Comparison of ENCODE assay signal across 19 cellular contexts in genomic region chr13:77124423-77124822, GRCh38.
DNase-seq lines count a peak whose midpoint lies in the region; ATAC-seq, FAIRE-seq and TF ChIP-seq lines count a peak whose summit lies in the region.
"Had no signal": no experiment of that assay in that cellular context is flagged by ENCODE, and none has a peak within 500 bp of the region (broad histone marks: within the 10 kb centered on the region; RNA-seq: fewer than 3 reads in every experiment).

No MANE protein-coding gene starts in this region.

- no peaks in the 10 kb centered on the region for H3K9me3 Mint-ChIP-seq in CD4-positive, CD25-positive, alpha-beta regulatory T cell
- H3K9me3 Mint-ChIP-seq in CD14-positive monocyte = no peaks in the 10 kb centered on the region
- no peaks in the 10 kb centered on the region for H3K9me3 Mint-ChIP-seq in activated CD4-positive, alpha-beta T cell treated with anti-CD3 and anti-CD28 coated beads, Interleukin-2, amount 10 ng/mL, durations not matched to agents 7 days and 5 days
- H3K9me3 Mint-ChIP-seq: CD8-positive, alpha-beta T cell; H9 had no signal

- peaks cover 4 to 5% (median 5%) of the 10 kb centered on the region in 4 donors for H3K4me1 Mint-ChIP-seq in CD4-positive, CD25-positive, alpha-beta regulatory T cell
- H3K4me1 Mint-ChIP-seq in CD14-positive monocyte = no peaks in the 10 kb centered on the region
- peaks cover 4% of the 10 kb centered on the region for H3K4me1 Mint-ChIP-seq in activated CD4-positive, alpha-beta T cell treated with anti-CD3 and anti-CD28 coated beads, Interleukin-2, amount 10 ng/mL, durations not matched to agents 7 days and 5 days

- no peaks in the 10 kb centered on the region for H3K27me3 ChIP-seq in CD4-positive, CD25-positive, alpha-beta regulatory T cell (ENCODE audit: control insufficient read depth, insufficient read depth, low read length)
- H3K27me3 ChIP-seq in K562 (ENCODE audit: control insufficient read depth in 2 of 2, insufficient read depth in 2 of 2, low read length in 2 of 2) = no peaks in the 10 kb centered on the region

- ATAC-seq in CD4-positive, CD25-positive, alpha-beta regulatory T cell (ENCODE audit: low read depth in 2 of 2) = no peak
- ATAC-seq in K562 (no peak), GM18873 (IDR thresholded peaks at IDR 0.05; ENCODE audit: low FRiP score, unreplicated experiment) (no peak)
- ATAC-seq: A549; CD8-positive, alpha-beta T cell; HepG2 had no signal

- H3K4me3 ChIP-seq in CD4-positive, CD25-positive, alpha-beta regulatory T cell (ENCODE audit: low read depth, low read length) = no peak overlapping the region
- H3K4me3 ChIP-seq in K562 = no peak overlapping the region
- no peak overlapping the region for H3K4me3 ChIP-seq in fibroblast of villous mesenchyme (ENCODE audit: low read depth, low read length)
- H3K4me3 ChIP-seq: A549 had no signal

- in situ Hi-C loops in K562 (cut with MboI) = no loop called here

- peaks cover 33% of the 10 kb centered on the region for H3K36me3 Mint-ChIP-seq in CD4-positive, CD25-positive, alpha-beta regulatory T cell
- peaks cover 46 to 55% of the 10 kb centered on the region in 2 donors for H3K36me3 Mint-ChIP-seq in CD14-positive monocyte
- H3K36me3 Mint-ChIP-seq in activated CD4-positive, alpha-beta T cell treated with anti-CD3 and anti-CD28 coated beads, Interleukin-2, amount 10 ng/mL, durations not matched to agents 7 days and 5 days (ENCODE audit: low read depth) = peaks cover 17% of the 10 kb centered on the region

- no TSS peak for BruUV-seq in K562 (replicated peaks; lab: Mats Ljungman, UMichigan)

- H3K4me3 Mint-ChIP-seq in CD4-positive, CD25-positive, alpha-beta regulatory T cell = no peak overlapping the region
- no peak overlapping the region for H3K4me3 Mint-ChIP-seq in CD14-positive monocyte
- no peak overlapping the region for H3K4me3 Mint-ChIP-seq in activated CD4-positive, alpha-beta T cell treated with anti-CD3 and anti-CD28 coated beads, Interleukin-2, amount 10 ng/mL, durations not matched to agents 7 days and 5 days
- H3K4me3 Mint-ChIP-seq: CD8-positive, alpha-beta T cell; H9 had no signal

- H3K9me3 ChIP-seq in CD4-positive, CD25-positive, alpha-beta regulatory T cell (ENCODE audit: control insufficient read depth in 2 of 2, low read length in 2 of 2) = no peaks in the 10 kb centered on the region
- H3K9me3 ChIP-seq in K562 (replicated peaks; ENCODE audit: control insufficient read depth, insufficient read depth, low read depth, low read length) = no peaks in the 10 kb centered on the region
- H3K9me3 ChIP-seq: A549 had no signal

- no peaks in the 10 kb centered on the region for H3K27me3 Mint-ChIP-seq in CD4-positive, CD25-positive, alpha-beta regulatory T cell
- H3K27me3 Mint-ChIP-seq in CD14-positive monocyte (ENCODE audit: low read depth in 3 of 3) = no peaks in the 10 kb centered on the region
- no peaks in the 10 kb centered on the region for H3K27me3 Mint-ChIP-seq in activated CD4-positive, alpha-beta T cell treated with anti-CD3 and anti-CD28 coated beads, Interleukin-2, amount 10 ng/mL, durations not matched to agents 7 days and 5 days

- intact Hi-C loops in K562 (cut with micrococcal nuclease) (no loop called here), CD14-positive monocyte (cut with micrococcal nuclease) (no loop called here)

- no peaks in the 10 kb centered on the region for H3K79me2 ChIP-seq in K562 (ENCODE audit: control insufficient read depth, insufficient read depth, low read length)

- H3K9me1 ChIP-seq in K562 (ENCODE audit: control insufficient read depth, insufficient read depth, low read length) = no peaks in the 10 kb centered on the region

- H2AFZ ChIP-seq in K562 (ENCODE audit: low read depth, low read length) = no peak overlapping the region

- WGBS in K562 (ENCODE audit: insufficient coverage, low coverage, missing lambda C conversion rate) = 100% methylated on average over 1 of the region's 1 CpG

- CTCF ChIA-PET in K562 (lab: Yijun Ruan, JAX; ENCODE audit: low intra/inter-chr PET ratio) = no interaction called here
- CTCF ChIA-PET in activated CD4-positive, alpha-beta T cell treated with anti-CD3 and anti-CD28 coated beads, Interleukin-2, amount 10 ng/mL, durations not matched to agents 7 days and 5 days (lab: Charles Lee) = no interaction called here

- no peak for TF ChIP-seq RAD21 in K562 (CRISPR knock-in tag; conservative IDR thresholded peaks at IDR 0.05 in 1 of 2, IDR thresholded peaks at IDR 0.05 in 1 of 2)

- no peaks in the 10 kb centered on the region for H3K4me1 ChIP-seq in CD4-positive, CD25-positive, alpha-beta regulatory T cell (ENCODE audit: control insufficient read depth, insufficient read depth, low read length, poor library complexity, severe bottlenecking)
- no peaks in the 10 kb centered on the region for H3K4me1 ChIP-seq in K562 (replicated peaks in 1 of 2; ENCODE audit: control insufficient read depth in 2 of 2, insufficient read depth in 2 of 2, low read length in 2 of 2)
- H3K4me1 ChIP-seq: A549 had no signal

- no peak for TF ChIP-seq EP300 in K562 (IDR thresholded peaks at IDR 0.05; ENCODE audit: low read length)

- peaks cover 58% of the 10 kb centered on the region for H3K36me3 ChIP-seq in CD4-positive, CD25-positive, alpha-beta regulatory T cell (ENCODE audit: control insufficient read depth, insufficient read depth, low read length)
- peaks cover 18% of the 10 kb centered on the region; the same call in 2 of the 3 replicates for H3K36me3 ChIP-seq in K562 (ENCODE audit: control insufficient read depth, insufficient read depth, low read length)

- POLR2A ChIA-PET in K562 (lab: Yijun Ruan, JAX) = no interaction called here
- POLR2A ChIA-PET in activated CD4-positive, alpha-beta T cell treated with anti-CD3 and anti-CD28 coated beads, Interleukin-2, amount 10 ng/mL, durations not matched to agents 7 days and 5 days (lab: Charles Lee) = no interaction called here

- peak; percentile 6 for FAIRE-seq in K562 (lab: Jason Lieb, UNC)
- FAIRE-seq: A549, GM19239, H1, HepG2 had no signal

- no peak overlapping the region for H3K27ac ChIP-seq in CD4-positive, CD25-positive, alpha-beta regulatory T cell (ENCODE audit: insufficient read depth, low read length, poor library complexity, severe bottlenecking)
- no peak overlapping the region for H3K27ac ChIP-seq in K562 (ENCODE audit: extremely low read depth, low read depth, low read length)
- H3K27ac ChIP-seq: 22Rv1, A549, C4-2B had no signal

- no peaks in the 10 kb centered on the region for H4K20me1 ChIP-seq in K562 (replicated peaks; ENCODE audit: control insufficient read depth, insufficient read depth, low read length)

- H3K27ac Mint-ChIP-seq in CD4-positive, CD25-positive, alpha-beta regulatory T cell = peak overlapping the region in 2 of 3 donors; percentile 42 to 44
- H3K27ac Mint-ChIP-seq in CD14-positive monocyte = no peak overlapping the region
- no peak overlapping the region for H3K27ac Mint-ChIP-seq in activated CD4-positive, alpha-beta T cell treated with anti-CD3 and anti-CD28 coated beads, Interleukin-2, amount 10 ng/mL, durations not matched to agents 7 days and 5 days
- H3K27ac Mint-ChIP-seq: CD8-positive, alpha-beta T cell had no signal

- DNase-seq in CD4-positive, CD25-positive, alpha-beta regulatory T cell = no peak
- DNase-seq in K562 (ENCODE audit: extremely low read depth in 1 of 4, low spot score in 3 of 4) (no peak), fibroblast of villous mesenchyme (ENCODE audit: low read depth) (peak; percentile 55), stromal cell of bone marrow (ENCODE audit: low read depth) (peak; percentile 21), CD14-positive monocyte (ENCODE audit: low spot score) (no peak)
- DNase-seq in activated CD4-positive, alpha-beta T cell treated with anti-CD3 and anti-CD28 coated beads, Interleukin-2, amount 10 ng/mL, durations not matched to agents 7 days and 5 days = no peak
- DNase-seq: AML-193; Calu3; CD8-positive, alpha-beta T cell; DMS79 treated with DMSO at 0.1 percent for 48 hours; GF-D8; H9 had no signal

- no peak for TF ChIP-seq POLR2A in K562 (conservative IDR thresholded peaks at IDR 0.05)

- TF ChIP-seq CTCF in K562 (IDR thresholded peaks at IDR 0.05 in 2 of 3, conservative IDR thresholded peaks at IDR 0.05 in 1 of 3; ENCODE audit: insufficient read depth in 2 of 3, low read depth in 1 of 3, low read length in 3 of 3) (no peak), fibroblast of villous mesenchyme (IDR thresholded peaks at IDR 0.05; ENCODE audit: insufficient read depth, low read depth, low read length) (no peak), CD14-positive monocyte (IDR thresholded peaks at IDR 0.05) (no peak)

- no peak overlapping the region for H3K9ac ChIP-seq in K562 (ENCODE audit: insufficient read depth in 1 of 2, low read depth in 2 of 2, low read length in 2 of 2)

- no peak overlapping the region for H3K4me2 ChIP-seq in K562 (ENCODE audit: insufficient read depth, low read length)
- H3K4me2 ChIP-seq: A549 had no signal

TF ChIP-seq in K562, 482 proteins besides CTCF, POLR2A, EP300 and RAD21 (continues in another document):
- TF ChIP-seq HEY1 (CRISPR knock-in tag; IDR thresholded peaks at IDR 0.05; ENCODE audit: borderline replicate concordance) = no peak
- no peak for TF ChIP-seq MBD1 (CRISPR knock-in tag; IDR thresholded peaks at IDR 0.05)
- TF ChIP-seq NFXL1 (CRISPR knock-in tag; IDR thresholded peaks at IDR 0.05) = no peak

Comparison
In these comparisons a context has a peak if more than half of its experiments do, and no peak if none do; other contexts are left out.
1. DNase-seq: peak in fibroblast of villous mesenchyme (single experiment) and stromal cell of bone marrow (single experiment); none in CD4-positive, CD25-positive, alpha-beta regulatory T cell (0 of 3), K562 (0 of 4), CD14-positive monocyte (single experiment) and activated CD4-positive, alpha-beta T cell treated with anti-CD3 and anti-CD28 coated beads, Interleukin-2, amount 10 ng/mL, durations not matched to agents 7 days and 5 days (single experiment).
2. H3K27ac Mint-ChIP-seq: peak in CD4-positive, CD25-positive, alpha-beta regulatory T cell (2 of 3); none in CD14-positive monocyte (0 of 7) and activated CD4-positive, alpha-beta T cell treated with anti-CD3 and anti-CD28 coated beads, Interleukin-2, amount 10 ng/mL, durations not matched to agents 7 days and 5 days (single experiment).